1 cellular context compared by ENCODE assay signal in the genomic region with DNA sequence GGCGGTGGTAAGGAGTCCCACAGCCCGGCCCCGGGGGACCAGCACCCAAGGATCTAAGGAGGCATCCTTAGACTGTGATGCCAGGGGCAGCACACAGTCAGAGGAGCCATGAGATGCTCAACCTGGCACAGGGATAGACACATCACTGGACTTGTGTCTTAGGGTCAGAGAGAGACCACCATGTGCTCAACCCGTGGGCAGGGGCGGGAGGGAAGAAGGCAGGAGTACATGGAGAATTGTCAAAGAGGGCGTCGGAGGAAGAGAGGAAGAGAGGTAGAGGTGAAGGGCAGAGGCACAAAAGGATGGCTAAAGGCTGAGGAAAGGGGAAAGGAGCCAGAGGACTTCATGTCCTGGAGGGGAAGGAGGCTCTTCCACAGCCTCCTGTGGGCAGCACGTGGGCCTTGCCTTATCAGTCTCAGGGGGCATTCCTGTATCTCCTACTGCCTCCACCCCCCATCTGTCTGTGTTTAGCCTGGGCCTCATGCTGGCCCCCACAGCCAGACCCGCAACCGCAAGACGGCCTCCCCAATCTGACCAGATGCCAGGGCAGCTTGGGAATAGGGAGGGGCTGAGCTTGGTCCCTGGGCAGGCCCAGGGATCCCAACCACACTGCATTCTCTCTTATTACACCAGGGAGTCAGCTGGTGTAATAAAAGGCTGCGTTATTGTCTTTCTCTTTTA.
TF ChIP-seq lines count a peak whose summit lies in the region.

No MANE protein-coding gene starts in this region.

TF ChIP-seq in H1, 55 proteins besides CTCF, POLR2A, EP300 and RAD21:
- TF ChIP-seq POU5F1 (IDR thresholded peaks at IDR 0.05; ENCODE audit: low read depth, low read length) (no peak), SAP30 (IDR thresholded peaks at IDR 0.05; ENCODE audit: insufficient read depth, insufficient replicate concordance, low read length) (no peak), RXRA (IDR thresholded peaks at IDR 0.05; ENCODE audit: insufficient read depth, low read depth, low read length) (no peak), EGR1 (IDR thresholded peaks at IDR 0.05; ENCODE audit: borderline replicate concordance, low read depth, low read length) (no peak), KDM1A (IDR thresholded peaks at IDR 0.05; ENCODE audit: borderline replicate concordance, low read length) (no peak), SP4 (IDR thresholded peaks at IDR 0.05; ENCODE audit: low read length) (no peak), CHD2 (IDR thresholded peaks at IDR 0.05; ENCODE audit: low read length) (no peak), CTBP2 (IDR thresholded peaks at IDR 0.05; ENCODE audit: borderline replicate concordance, insufficient read depth, insufficient read length, low read length) (no peak), SIN3A (conservative IDR thresholded peaks at IDR 0.05 in 1 of 2, IDR thresholded peaks at IDR 0.05 in 1 of 2; ENCODE audit: low read depth in 1 of 2, low read length in 2 of 2) (no peak), GTF2F1 (IDR thresholded peaks at IDR 0.05; ENCODE audit: borderline replicate concordance, low read depth, low read length) (no peak)
TF ChIP-seq in H1: peak in this region for 0.
